ENCODE assay signal across 1 cellular context in genomic region chr19:9791552-9792181, GRCh38.
TF ChIP-seq lines count a peak whose summit lies in the region.

No MANE protein-coding gene starts in this region.

TF ChIP-seq in IMR-90, 13 proteins besides CTCF, POLR2A, EP300 and RAD21:
- TF ChIP-seq MXI1 (IDR thresholded peaks at IDR 0.05; ENCODE audit: borderline replicate concordance, low read depth, low read length) (no peak), RFX5 (IDR thresholded peaks at IDR 0.05; ENCODE audit: low read depth, low read length) (no peak), ELK1 (IDR thresholded peaks at IDR 0.05; ENCODE audit: borderline replicate concordance, low read depth, low read length) (no peak), MAZ (IDR thresholded peaks at IDR 0.05; ENCODE audit: borderline replicate concordance, low read depth, low read length) (0 out of 2 replicates have a peak, but pooled peaks have one; percentile 41), FOS (IDR thresholded peaks at IDR 0.05; ENCODE audit: low read depth, low read length) (no peak), SMC3 (IDR thresholded peaks at IDR 0.05; ENCODE audit: low read depth, low read length) (no peak), CHD1 (IDR thresholded peaks at IDR 0.05; ENCODE audit: low read depth, low read length) (no peak)
